8 cellular contexts compared by ENCODE assay signal in genomic region chr2:37343537-37344434, GRCh38. TPM values are rescaled to one million over a fixed set of nuclear protein-coding genes. Genes with fewer than 3 reads are reported as not detected.
DNase-seq lines count a peak whose midpoint lies in the region; ATAC-seq and TF ChIP-seq lines count a peak whose summit lies in the region.

No MANE protein-coding gene starts in this region.

- peaks cover 77% of the 10 kb centered on the region for H3K27me3 Mint-ChIP-seq in activated T-helper 2 cell treated with anti-CD3 and anti-CD28 coated beads, Interferon-gamma antibody, Interleukin-2, Interleukin-4, amounts not matched to agents 10 μg/mL and 5 μg/mL and 100 μg/mL, durations not matched to agents 14 hours and 24 hours and 36 hours (ENCODE audit: low read depth)

- POLR2A ChIA-PET in BJ (lab: Charles Lee): no interaction called here

- H3K27ac Mint-ChIP-seq in activated T-helper 2 cell treated with anti-CD3 and anti-CD28 coated beads, Interferon-gamma antibody, Interleukin-2, Interleukin-4, amounts not matched to agents 10 μg/mL and 5 μg/mL and 100 μg/mL, durations not matched to agents 14 hours and 24 hours and 36 hours: no peak overlapping the region

- no peak for DNase-seq in BJ (ENCODE audit: low read depth)
- peak; percentile 65 for DNase-seq in HT-29 (ENCODE audit: low spot score)
- no peak for DNase-seq in activated T-helper 2 cell treated with anti-CD3 and anti-CD28 coated beads, Interferon-gamma antibody, Interleukin-2, Interleukin-4, amounts not matched to agents 10 μg/mL and 5 μg/mL and 100 μg/mL, durations not matched to agents 14 hours and 24 hours and 36 hours (ENCODE audit: low spot score)
- no peak for DNase-seq in right atrium auricular region (ENCODE audit: low spot score)
- DNase-seq in renal cortical epithelial cell (ENCODE audit: low read depth): peak; percentile 87
- no peak for DNase-seq in DMS114 treated with DMSO at 0.1 percent for 48 hours (lab: John Stamatoyannopoulos, UW; ENCODE audit: unreplicated experiment)
- DNase-seq in RKO (ENCODE audit: low spot score): no peak

- H3K27me3 ChIP-seq in BJ (ENCODE audit: control insufficient read depth, insufficient read depth, low read length) (no peaks in the 10 kb centered on the region), right atrium auricular region (no peaks in the 10 kb centered on the region)

- H3K9me3 ChIP-seq in right atrium auricular region: no peaks in the 10 kb centered on the region

- no peaks in the 10 kb centered on the region for H3K36me3 Mint-ChIP-seq in activated T-helper 2 cell treated with anti-CD3 and anti-CD28 coated beads, Interferon-gamma antibody, Interleukin-2, Interleukin-4, amounts not matched to agents 10 μg/mL and 5 μg/mL and 100 μg/mL, durations not matched to agents 14 hours and 24 hours and 36 hours (ENCODE audit: low read depth)

- no peak for ATAC-seq in HG02588 (IDR thresholded peaks at IDR 0.05; ENCODE audit: unreplicated experiment)

- peak overlapping the region in 1 of 2 donors; percentile 57 for H3K27ac ChIP-seq in right atrium auricular region

- peak; percentile 45 for TF ChIP-seq CTCF in BJ (IDR thresholded peaks at IDR 0.05; ENCODE audit: insufficient read depth, low read depth, low read length)
- TF ChIP-seq CTCF in right atrium auricular region (IDR thresholded peaks at IDR 0.05): peak in 1 of 2 donors; percentile 46

- peak overlapping the region; percentile 56; the same call in 1 of the 2 replicates for H3K4me3 ChIP-seq in BJ (ENCODE audit: low read depth, low read length)
- H3K4me3 ChIP-seq in right atrium auricular region: peak overlapping the region; percentile 47 to 63

- CTCF ChIA-PET in BJ (lab: Yijun Ruan, JAX): interaction anchor here (0.6 to 1.9 kb wide), 4 partner anchors 44 to 534 kb away, joined by 3 to 5 read pairs (median 3); no protein-coding TSS in a partner anchor

- H3K4me1 ChIP-seq in right atrium auricular region: peaks cover 0 to 29% of the 10 kb centered on the region in 2 donors

- H3K4me1 Mint-ChIP-seq in activated T-helper 2 cell treated with anti-CD3 and anti-CD28 coated beads, Interferon-gamma antibody, Interleukin-2, Interleukin-4, amounts not matched to agents 10 μg/mL and 5 μg/mL and 100 μg/mL, durations not matched to agents 14 hours and 24 hours and 36 hours (ENCODE audit: low read depth): peaks cover 19% of the 10 kb centered on the region

- H3K4me3 Mint-ChIP-seq in activated T-helper 2 cell treated with anti-CD3 and anti-CD28 coated beads, Interferon-gamma antibody, Interleukin-2, Interleukin-4, amounts not matched to agents 10 μg/mL and 5 μg/mL and 100 μg/mL, durations not matched to agents 14 hours and 24 hours and 36 hours (ENCODE audit: low read depth): peak overlapping the region; percentile 70

- intact Hi-C loops in activated T-helper 2 cell treated with anti-CD3 and anti-CD28 coated beads, Interferon-gamma antibody, Interleukin-2, Interleukin-4, amounts not matched to agents 10 μg/mL and 5 μg/mL and 100 μg/mL, durations not matched to agents 14 hours and 24 hours and 36 hours (cut with micrococcal nuclease): loop anchor here (2.0 kb wide), 1 partner anchor 21 kb away; no protein-coding TSS in a partner anchor

- H3K36me3 ChIP-seq in BJ (ENCODE audit: control insufficient read depth, insufficient read depth, low read length) (no peaks in the 10 kb centered on the region), right atrium auricular region (no peaks in the 10 kb centered on the region)

- no peaks in the 10 kb centered on the region for H3K9me3 Mint-ChIP-seq in activated T-helper 2 cell treated with anti-CD3 and anti-CD28 coated beads, Interferon-gamma antibody, Interleukin-2, Interleukin-4, amounts not matched to agents 10 μg/mL and 5 μg/mL and 100 μg/mL, durations not matched to agents 14 hours and 24 hours and 36 hours

RNA-seq across cellular contexts. Expression of gene QPCT, which starts 0.6 kb away (rescaled TPM):
- 15.9 and 18.1 TPM in 2 replicates for polyA plus RNA-seq in BJ (2011; rRNA removed)
- 6.0 and 11.7 TPM in 2 replicates for polyA minus RNA-seq in BJ (2011; rRNA and poly(A)+ RNA removed)
- 54.2 and 54.3 TPM in 2 replicates for total RNA-seq in HT-29 (2014; rRNA removed; shearing (Covaris generic))
- 0.48 and 0.71 TPM in 2 replicates for total RNA-seq in activated T-helper 2 cell treated with anti-CD3 and anti-CD28 coated beads, Interferon-gamma antibody, Interleukin-2, Interleukin-4, amounts not matched to agents 10 μg/mL and 5 μg/mL and 100 μg/mL, durations not matched to agents 14 hours and 24 hours and 36 hours
- total RNA-seq in right atrium auricular region (10 to 100 TPM in 1 of 2 donors, 1 to 10 TPM in 1; 1.1 to 10.1 TPM), renal cortical epithelial cell (81.8 and 83.0 TPM in 2 replicates)

RNA-seq across cellular contexts. Expression of gene PRKD3, which starts 19.2 kb away (rescaled TPM):
- 12.7 and 21.9 TPM in 2 replicates for polyA plus RNA-seq in BJ (2011; rRNA removed)
- polyA minus RNA-seq in BJ (2011; rRNA and poly(A)+ RNA removed): 15.3 and 16.5 TPM in 2 replicates
- total RNA-seq in HT-29 (2014; rRNA removed; shearing (Covaris generic)): 14.0 and 17.2 TPM in 2 replicates
- total RNA-seq in activated T-helper 2 cell treated with anti-CD3 and anti-CD28 coated beads, Interferon-gamma antibody, Interleukin-2, Interleukin-4, amounts not matched to agents 10 μg/mL and 5 μg/mL and 100 μg/mL, durations not matched to agents 14 hours and 24 hours and 36 hours: 11.9 and 14.0 TPM in 2 replicates
- total RNA-seq in right atrium auricular region (10 to 100 TPM; 13.0 to 20.6 TPM), renal cortical epithelial cell (68.6 and 69.3 TPM in 2 replicates)

Comparison
In these comparisons a context has a peak if more than half of its experiments do, and no peak if none do; other contexts are left out.
1. DNase-seq: peak in HT-29 (single experiment) and renal cortical epithelial cell (single experiment); none in BJ (single experiment), activated T-helper 2 cell treated with anti-CD3 and anti-CD28 coated beads, Interferon-gamma antibody, Interleukin-2, Interleukin-4, amounts not matched to agents 10 μg/mL and 5 μg/mL and 100 μg/mL, durations not matched to agents 14 hours and 24 hours and 36 hours (single experiment), right atrium auricular region (single experiment), DMS114 treated with DMSO at 0.1 percent for 48 hours (single experiment) and RKO (single experiment).